Comparison of ENCODE assay signal across 13 cellular contexts in genomic region chr10:72954596-72955569, GRCh38. TPM values are rescaled to one million over a fixed set of nuclear protein-coding genes. Genes with fewer than 3 reads are reported as not detected.
DNase-seq lines count a peak whose midpoint lies in the region; ATAC-seq and TF ChIP-seq lines count a peak whose summit lies in the region.
"Had no signal": no experiment of that assay in that cellular context is flagged by ENCODE, and none has a peak within 500 bp of the region (broad histone marks: within the 10 kb centered on the region; RNA-seq: fewer than 3 reads in every experiment).

A gene with protein sequence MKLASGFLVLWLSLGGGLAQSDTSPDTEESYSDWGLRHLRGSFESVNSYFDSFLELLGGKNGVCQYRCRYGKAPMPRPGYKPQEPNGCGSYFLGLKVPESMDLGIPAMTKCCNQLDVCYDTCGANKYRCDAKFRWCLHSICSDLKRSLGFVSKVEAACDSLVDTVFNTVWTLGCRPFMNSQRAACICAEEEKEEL (minus strand): TSS chr10:72954806. CDS start chr10:72954685, 121 bp downstream.

- DNase-seq in COLO668 (lab: John Stamatoyannopoulos, UW; ENCODE audit: unreplicated experiment): peak; percentile 43
- DNase-seq in NCI-H187 treated with DMSO at 0.1 percent for 48 hours (lab: John Stamatoyannopoulos, UW): peak; percentile 1
- peak in 2 of 3 donors; percentile 27 to 70 for DNase-seq in right lobe of liver
- no peak for DNase-seq in GM23248
- DNase-seq in HAP-1 (ENCODE audit: low spot score in 2 of 2): no peak
- no peak for DNase-seq in T-helper 17 cell
- no peak for DNase-seq in AG08396 (ENCODE audit: low spot score)
- DNase-seq: activated CD4-positive, alpha-beta T cell treated with anti-CD3 and anti-CD28 coated beads for 36 hours; activated gamma-delta T cell treated with Interleukin-2 at 50 U/mL for 16 hours; stimulated activated CD4-positive, alpha-beta T cell treated with anti-CD3 and anti-CD28 coated beads, Interleukin-4, amount 100 ng/mL, for 4 hours had no signal

- 38% methylated on average over 8 of the region's 12 CpGs for WGBS in right lobe of liver (ENCODE audit: insufficient coverage, low coverage, low lambda C conversion rate, missing lambda C conversion rate)
- WGBS in GM23248 (ENCODE audit: low coverage in 1 of 2, low lambda C conversion rate in 2 of 2, missing lambda C conversion rate in 2 of 2), 2 experiments: 67 to 71% methylated on average over 12 of the region's 12 CpGs

- H3K36me3 ChIP-seq in right lobe of liver: no peaks in the 10 kb centered on the region
- H3K36me3 ChIP-seq in GM23248 (ENCODE audit: low read depth): no peaks in the 10 kb centered on the region
- H3K36me3 ChIP-seq in HAP-1 (replicated peaks): no peaks in the 10 kb centered on the region

- no peaks in the 10 kb centered on the region for H3K27me3 ChIP-seq in right lobe of liver
- peaks cover 13% of the 10 kb centered on the region; the same call in 1 of the 2 replicates for H3K27me3 ChIP-seq in GM23248 (replicated peaks; ENCODE audit: insufficient read depth)
- no peaks in the 10 kb centered on the region for H3K27me3 ChIP-seq in HAP-1 (ENCODE audit: low read depth)

- ATAC-seq in SK-N-SH treated with all-trans-retinoic acid at 6 μM for 48 hours: no peak
- ATAC-seq in right lobe of liver: peak; percentile 82 to 91 (median 86)
- no peak for ATAC-seq in T-helper 17 cell
- ATAC-seq: activated CD4-positive, alpha-beta T cell treated with anti-CD3 and anti-CD28 coated beads for 36 hours; HCT116 had no signal

- peak; percentile 54 for TF ChIP-seq POLR2A in right lobe of liver (IDR thresholded peaks at IDR 0.05)

- H3K4me1 Mint-ChIP-seq in T-helper 17 cell: no peaks in the 10 kb centered on the region
- H3K4me1 Mint-ChIP-seq: activated CD4-positive, alpha-beta T cell treated with anti-CD3 and anti-CD28 coated beads for 36 hours had no signal

- no peaks in the 10 kb centered on the region for H3K79me2 ChIP-seq in GM23248 (ENCODE audit: insufficient read depth)

- no peak within 1 kb of the TSS for H3K9ac ChIP-seq in GM23248

- H3K4me1 ChIP-seq in right lobe of liver (peaks cover 0 to 24% (median 7%) of the 10 kb centered on the region in 4 donors), GM23248 (ENCODE audit: insufficient read depth) (no peaks in the 10 kb centered on the region), HAP-1 (no peaks in the 10 kb centered on the region)

- intact Hi-C loops in right lobe of liver (cut with DNase I): no loop called here

- H3K27me3 Mint-ChIP-seq in T-helper 17 cell: peaks cover 19% of the 10 kb centered on the region

- H3K27ac ChIP-seq in right lobe of liver (peak within 1 kb of the TSS; percentile 86 to 96 (median 96)), GM23248 (no peak within 1 kb of the TSS)

- H2AFZ ChIP-seq in GM23248: no peak within 1 kb of the TSS

- H3K4me3 ChIP-seq in right lobe of liver (peak within 1 kb of the TSS; percentile 36 to 70 (median 68)), GM23248 (no peak within 1 kb of the TSS), HAP-1 (no peak within 1 kb of the TSS)

- H4K20me1 ChIP-seq in GM23248 (ENCODE audit: insufficient read depth): no peaks in the 10 kb centered on the region

- no peak within 1 kb of the TSS for H3K4me3 Mint-ChIP-seq in T-helper 17 cell
- H3K4me3 Mint-ChIP-seq: activated CD4-positive, alpha-beta T cell treated with anti-CD3 and anti-CD28 coated beads for 36 hours had no signal

- H3F3A ChIP-seq in GM23248 (ENCODE audit: insufficient read depth): no peaks in the 10 kb centered on the region

- H3K9me3 ChIP-seq in right lobe of liver: no peaks in the 10 kb centered on the region
- H3K9me3 ChIP-seq in GM23248 (ENCODE audit: low read depth): no peaks in the 10 kb centered on the region
- no peaks in the 10 kb centered on the region for H3K9me3 ChIP-seq in HAP-1
- no peaks in the 10 kb centered on the region for H3K9me3 ChIP-seq in T-helper 17 cell (ENCODE audit: control insufficient read depth, low read length, poor library complexity, severe bottlenecking)

- no peaks in the 10 kb centered on the region for H3K9me2 ChIP-seq in GM23248 (ENCODE audit: insufficient read depth)

- in situ Hi-C loops in GM23248 (cut with MboI) (no loop called here), HAP-1 (cut with MboI; ENCODE audit: low sequenced_read_pairs) (no loop called here)

- TF ChIP-seq CTCF in right lobe of liver (IDR thresholded peaks at IDR 0.05): no peak

- H3K4me2 ChIP-seq in GM23248 (ENCODE audit: unreplicated experiment): no peak within 1 kb of the TSS

- no peaks in the 10 kb centered on the region for H3K36me3 Mint-ChIP-seq in T-helper 17 cell (ENCODE audit: low read depth)

- no peak within 1 kb of the TSS for H3K27ac Mint-ChIP-seq in T-helper 17 cell
- H3K27ac Mint-ChIP-seq: activated CD4-positive, alpha-beta T cell treated with anti-CD3 and anti-CD28 coated beads for 36 hours had no signal

TF ChIP-seq in SK-N-SH treated with all-trans-retinoic acid at 6 μM for 48 hours, 23 proteins besides CTCF, POLR2A, EP300 and RAD21:
- TF ChIP-seq ARNTL (CRISPR knock-in tag; IDR thresholded peaks at IDR 0.05; ENCODE audit: borderline replicate concordance, low read depth): no peak
- TF ChIP-seq TCF4 (CRISPR knock-in tag; IDR thresholded peaks at IDR 0.05; ENCODE audit: borderline replicate concordance): 0 out of 2 replicates have a peak, but pooled peaks have one; percentile 37

RNA-seq across cellular contexts. Expression of the gene that starts here (rescaled TPM):
- 10 to 100 TPM; 28.7 to 59.8 (median 45.5) TPM for total RNA-seq in right lobe of liver
- total RNA-seq in GM23248 (2014; rRNA removed; shearing (Covaris generic)): not detected in 2 replicates
- not detected in 2 replicates for polyA plus RNA-seq in GM23248 (2016; fragmentation: Nextera tagmentation; extraction: Ambion mirVana)
- not detected for total RNA-seq in T-helper 17 cell
- total RNA-seq: activated CD4-positive, alpha-beta T cell treated with anti-CD3 and anti-CD28 coated beads for 36 hours; osteocyte had no signal

Comparison
In these comparisons a context has a peak if more than half of its experiments do, and no peak if none do; other contexts are left out.
1. RNA of the gene that starts here (total RNA-seq): 28.7 to 59.8 TPM in right lobe of liver; not detected in GM23248 and not detected in T-helper 17 cell; every median in the first group is over 10 times any median in the second.
2. DNase-seq: peak in COLO668 (single experiment), NCI-H187 treated with DMSO at 0.1 percent for 48 hours (single experiment) and right lobe of liver (2 of 3); none in GM23248 (single experiment), HAP-1 (0 of 2), T-helper 17 cell (0 of 3) and AG08396 (single experiment).
3. ATAC-seq: peak in right lobe of liver (4 of 4); none in SK-N-SH treated with all-trans-retinoic acid at 6 μM for 48 hours (single experiment) and T-helper 17 cell (single experiment).
4. H3K4me3 ChIP-seq: peak in right lobe of liver (3 of 3); none in GM23248 (single experiment) and HAP-1 (single experiment).